In the genomic region with DNA sequence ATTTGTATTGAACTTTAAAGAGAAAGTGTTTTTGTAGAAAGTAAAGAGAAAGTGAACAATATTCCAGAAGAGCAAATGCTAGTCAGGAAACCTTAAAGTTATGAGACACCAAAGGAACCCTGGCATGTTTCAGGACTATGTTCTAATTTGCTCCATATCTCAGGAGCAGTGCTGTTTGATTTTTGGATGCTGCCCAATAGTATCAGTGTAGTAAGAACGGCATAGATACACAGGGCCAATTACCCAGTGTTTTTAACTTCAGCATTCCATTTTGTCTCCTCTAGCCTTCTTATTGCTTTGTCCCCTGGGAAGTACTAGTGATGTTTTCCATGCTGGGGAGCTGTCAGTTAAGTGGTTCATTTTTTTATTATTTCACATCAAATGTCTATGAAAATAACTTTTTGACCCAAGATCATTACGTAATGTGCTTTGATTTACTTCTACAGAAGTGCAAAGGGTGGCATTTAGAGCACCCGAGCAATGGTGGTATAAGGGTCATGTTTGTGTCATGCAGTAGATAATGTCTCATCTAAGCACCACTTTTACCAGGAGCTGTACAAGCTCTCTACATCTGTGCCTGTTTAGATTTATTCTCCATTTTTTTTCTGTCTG, we compare ENCODE assay signal across 18 cellular contexts.
DNase-seq lines count a peak whose midpoint lies in the region; ATAC-seq and TF ChIP-seq lines count a peak whose summit lies in the region.
"Had no signal": no experiment of that assay in that cellular context is flagged by ENCODE, and none has a peak within 500 bp of the region (broad histone marks: within the 10 kb centered on the region; RNA-seq: fewer than 3 reads in every experiment).

No MANE protein-coding gene starts in this region.

- H3K9me2 ChIP-seq in hepatocyte (replicated peaks; ENCODE audit: insufficient read depth) = no peaks in the 10 kb centered on the region

- H3F3A ChIP-seq in smooth muscle cell (ENCODE audit: low read depth) = no peaks in the 10 kb centered on the region

- WGBS in hepatocyte (ENCODE audit: low lambda C conversion rate, missing lambda C conversion rate) = 53% methylated on average over 3 of the region's 3 CpGs
- WGBS in smooth muscle cell (ENCODE audit: low lambda C conversion rate) = 70% methylated on average over 3 of the region's 3 CpGs

- H3K27ac Mint-ChIP-seq in T-helper 17 cell = peak overlapping the region; percentile 11
- no peak overlapping the region for H3K27ac Mint-ChIP-seq in naive thymus-derived CD4-positive, alpha-beta T cell
- H3K27ac Mint-ChIP-seq: CD4-positive, CD25-positive, alpha-beta regulatory T cell; CD8-positive, alpha-beta memory T cell had no signal

- no peak overlapping the region for H3K4me3 Mint-ChIP-seq in T-helper 17 cell
- no peak overlapping the region for H3K4me3 Mint-ChIP-seq in naive thymus-derived CD4-positive, alpha-beta T cell
- H3K4me3 Mint-ChIP-seq: CD4-positive, CD25-positive, alpha-beta regulatory T cell; CD8-positive, alpha-beta memory T cell had no signal

- H2AFZ ChIP-seq in hepatocyte = no peak overlapping the region
- H2AFZ ChIP-seq in smooth muscle cell (ENCODE audit: low read depth) = peak overlapping the region; percentile 2
- H2AFZ ChIP-seq: GM23248 had no signal

- H3K27me3 ChIP-seq in hepatocyte (no peaks in the 10 kb centered on the region), smooth muscle cell (ENCODE audit: low read depth) (no peaks in the 10 kb centered on the region)
- no peaks in the 10 kb centered on the region for H3K27me3 ChIP-seq in naive thymus-derived CD4-positive, alpha-beta T cell (ENCODE audit: control insufficient read depth in 2 of 2, insufficient read depth in 2 of 2, low read length in 2 of 2)
- H3K27me3 ChIP-seq: BE2C had no signal

- no peaks in the 10 kb centered on the region for H3K9me3 Mint-ChIP-seq in naive thymus-derived CD4-positive, alpha-beta T cell

- CTCF ChIA-PET in naive thymus-derived CD4-positive, alpha-beta T cell (lab: Charles Lee) = no interaction called here

- no peaks in the 10 kb centered on the region for H3K4me1 Mint-ChIP-seq in T-helper 17 cell
- no peaks in the 10 kb centered on the region for H3K4me1 Mint-ChIP-seq in naive thymus-derived CD4-positive, alpha-beta T cell
- H3K4me1 Mint-ChIP-seq: CD4-positive, CD25-positive, alpha-beta regulatory T cell; CD8-positive, alpha-beta memory T cell had no signal

- H4K20me1 ChIP-seq in hepatocyte (ENCODE audit: insufficient read depth, poor library complexity, severe bottlenecking) = no peaks in the 10 kb centered on the region
- no peaks in the 10 kb centered on the region for H4K20me1 ChIP-seq in smooth muscle cell (ENCODE audit: low read depth)

- no peaks in the 10 kb centered on the region for H3K36me3 ChIP-seq in SK-N-MC (ENCODE audit: insufficient read depth, low read length)
- H3K36me3 ChIP-seq in hepatocyte (replicated peaks; ENCODE audit: insufficient read depth, low read depth) = no peaks in the 10 kb centered on the region
- H3K36me3 ChIP-seq in smooth muscle cell (ENCODE audit: low read depth) = no peaks in the 10 kb centered on the region
- no peaks in the 10 kb centered on the region for H3K36me3 ChIP-seq in naive thymus-derived CD4-positive, alpha-beta T cell (ENCODE audit: control insufficient read depth in 2 of 3, insufficient read depth in 3 of 3, low read length in 3 of 3)
- H3K36me3 ChIP-seq: BE2C had no signal

- no peak for TF ChIP-seq CTCF in hepatocyte (IDR thresholded peaks at IDR 0.05; ENCODE audit: poor library complexity)
- TF ChIP-seq CTCF in smooth muscle cell (IDR thresholded peaks at IDR 0.05; ENCODE audit: borderline replicate concordance, insufficient read depth, poor library complexity, severe bottlenecking) = no peak

- intact Hi-C loops in naive thymus-derived CD4-positive, alpha-beta T cell (cut with micrococcal nuclease) = no loop called here

- H3K27ac ChIP-seq in SK-N-MC = peak overlapping the region; percentile 90
- H3K27ac ChIP-seq in hepatocyte = peak overlapping the region; percentile 17
- H3K27ac ChIP-seq in smooth muscle cell (ENCODE audit: low read depth) = no peak overlapping the region
- H3K27ac ChIP-seq in naive thymus-derived CD4-positive, alpha-beta T cell (ENCODE audit: low read depth, low read length) = no peak overlapping the region
- H3K27ac ChIP-seq: GM23248 had no signal

- no peak for ATAC-seq in T-helper 17 cell
- no peak for ATAC-seq in naive thymus-derived CD4-positive, alpha-beta T cell
- ATAC-seq in GM19463 (IDR thresholded peaks at IDR 0.05; ENCODE audit: unreplicated experiment) = no peak

- no peak overlapping the region for H3K4me2 ChIP-seq in hepatocyte
- H3K4me2 ChIP-seq in smooth muscle cell = no peak overlapping the region

- no peaks in the 10 kb centered on the region for H3K27me3 Mint-ChIP-seq in T-helper 17 cell
- peaks cover 0 to 5% (median 0%) of the 10 kb centered on the region in 5 donors for H3K27me3 Mint-ChIP-seq in naive thymus-derived CD4-positive, alpha-beta T cell
- H3K27me3 Mint-ChIP-seq: CD4-positive, CD25-positive, alpha-beta regulatory T cell had no signal

- DNase-seq in SK-N-MC (ENCODE audit: low read depth, low spot score) (no peak), T-helper 17 cell (no peak), hepatocyte (ENCODE audit: low spot score) (no peak), smooth muscle cell (lab: John Stamatoyannopoulos, UW; ENCODE audit: unreplicated experiment) (no peak), SW 1271 (lab: John Stamatoyannopoulos, UW) (no peak), iPS-NIHi11 (ENCODE audit: low spot score) (no peak)
- no peak for DNase-seq in naive thymus-derived CD4-positive, alpha-beta T cell
- DNase-seq: ACHN; BE2C; C1 segment of cervical spinal cord; CD4-positive, CD25-positive, alpha-beta regulatory T cell; CD8-positive, alpha-beta memory T cell; COR-L47; DMS 273 treated with DMSO at 0.1 percent for 48 hours; DMS53; GM23248; HCEC 1CT had no signal

- H3K79me2 ChIP-seq in hepatocyte (no peaks in the 10 kb centered on the region), smooth muscle cell (ENCODE audit: low read depth) (no peaks in the 10 kb centered on the region)

- no peaks in the 10 kb centered on the region for H3K9me3 ChIP-seq in SK-N-MC (ENCODE audit: low read depth, low read length)
- no peaks in the 10 kb centered on the region for H3K9me3 ChIP-seq in T-helper 17 cell (ENCODE audit: control insufficient read depth, low read length, poor library complexity, severe bottlenecking)
- H3K9me3 ChIP-seq in hepatocyte (ENCODE audit: low read depth) = no peaks in the 10 kb centered on the region
- no peaks in the 10 kb centered on the region for H3K9me3 ChIP-seq in smooth muscle cell (replicated peaks; ENCODE audit: low read depth)
- no peaks in the 10 kb centered on the region for H3K9me3 ChIP-seq in naive thymus-derived CD4-positive, alpha-beta T cell (ENCODE audit: control insufficient read depth in 2 of 3, low read length in 3 of 3)
- H3K9me3 ChIP-seq: BE2C had no signal

- H3K9ac ChIP-seq in SK-N-MC (ENCODE audit: insufficient read length) (no peak overlapping the region), smooth muscle cell (ENCODE audit: low read depth) (no peak overlapping the region)
- H3K9ac ChIP-seq: GM23248 had no signal

- POLR2A ChIA-PET in naive thymus-derived CD4-positive, alpha-beta T cell (lab: Charles Lee) = no interaction called here

- peak overlapping the region; percentile 68 for H3K4me3 ChIP-seq in SK-N-MC
- no peak overlapping the region for H3K4me3 ChIP-seq in hepatocyte
- no peak overlapping the region for H3K4me3 ChIP-seq in smooth muscle cell
- no peak overlapping the region for H3K4me3 ChIP-seq in naive thymus-derived CD4-positive, alpha-beta T cell (ENCODE audit: low read length)
- H3K4me3 ChIP-seq: GM23248 had no signal

- no peaks in the 10 kb centered on the region for H3K36me3 Mint-ChIP-seq in T-helper 17 cell (ENCODE audit: low read depth)
- no peaks in the 10 kb centered on the region for H3K36me3 Mint-ChIP-seq in naive thymus-derived CD4-positive, alpha-beta T cell
- H3K36me3 Mint-ChIP-seq: CD4-positive, CD25-positive, alpha-beta regulatory T cell; CD8-positive, alpha-beta memory T cell had no signal

- H3K4me1 ChIP-seq in hepatocyte (ENCODE audit: insufficient read depth) (no peaks in the 10 kb centered on the region), smooth muscle cell (ENCODE audit: low read depth) (no peaks in the 10 kb centered on the region)
- H3K4me1 ChIP-seq in naive thymus-derived CD4-positive, alpha-beta T cell (ENCODE audit: control insufficient read depth in 2 of 2, insufficient read depth in 2 of 2, low read length in 2 of 2) = no peaks in the 10 kb centered on the region

Comparison
In these comparisons a context has a peak if more than half of its experiments do, and no peak if none do; other contexts are left out.
1. H3K27ac ChIP-seq: peak in SK-N-MC (single experiment) and hepatocyte (single experiment); none in smooth muscle cell (single experiment) and naive thymus-derived CD4-positive, alpha-beta T cell (single experiment).